Comparison of ENCODE assay signal across 1 cellular context in the genomic region with DNA sequence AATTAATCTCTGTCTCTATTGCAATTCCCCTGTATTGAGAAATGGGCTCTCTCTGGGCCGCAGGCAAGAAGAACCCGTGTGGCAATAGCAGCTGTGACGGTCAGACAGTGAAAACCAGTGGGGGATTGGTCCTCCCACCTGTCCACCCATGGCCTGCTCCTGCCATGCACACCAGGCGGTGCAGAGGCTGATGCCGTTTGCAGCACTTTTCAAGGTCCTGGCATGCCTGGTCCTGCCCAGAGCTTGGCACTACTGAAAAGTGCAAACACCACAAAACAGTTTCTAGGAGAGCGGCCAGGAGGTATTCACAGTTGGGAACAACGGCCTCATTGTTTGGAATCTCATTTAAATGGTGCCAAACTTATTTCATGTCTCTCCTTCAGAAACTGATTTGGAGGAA.
TF ChIP-seq lines count a peak whose summit lies in the region.

No MANE protein-coding gene starts in this region.

TF ChIP-seq in SK-N-SH, 30 proteins besides CTCF, POLR2A, EP300 and RAD21 (continued from another document):
- TF ChIP-seq IRF3 (IDR thresholded peaks at IDR 0.05; ENCODE audit: low read depth, low read length) (no peak), EZH2phosphoT487 (IDR thresholded peaks at IDR 0.05; ENCODE audit: borderline replicate concordance, low read depth) (no peak), GABPA (IDR thresholded peaks at IDR 0.05; ENCODE audit: low read depth) (no peak), RXRA (IDR thresholded peaks at IDR 0.05; ENCODE audit: borderline replicate concordance, low read depth) (no peak), CHD2 (IDR thresholded peaks at IDR 0.05; ENCODE audit: low read length, partially characterized antibody) (no peak), JUND (IDR thresholded peaks at IDR 0.05) (no peak), RFX5 (IDR thresholded peaks at IDR 0.05; ENCODE audit: low read length) (no peak), TEAD4 (IDR thresholded peaks at IDR 0.05; ENCODE audit: borderline replicate concordance, insufficient read depth) (no peak), ELF1 (IDR thresholded peaks at IDR 0.05) (no peak), TAF1 (IDR thresholded peaks at IDR 0.05; ENCODE audit: borderline replicate concordance, low read depth, low read length) (no peak), RCOR1 (IDR thresholded peaks at IDR 0.05; ENCODE audit: low read length) (no peak), POLR2AphosphoS5 (IDR thresholded peaks at IDR 0.05; ENCODE audit: low read depth, low read length) (no peak)
- TF ChIP-seq, protein P1, sequence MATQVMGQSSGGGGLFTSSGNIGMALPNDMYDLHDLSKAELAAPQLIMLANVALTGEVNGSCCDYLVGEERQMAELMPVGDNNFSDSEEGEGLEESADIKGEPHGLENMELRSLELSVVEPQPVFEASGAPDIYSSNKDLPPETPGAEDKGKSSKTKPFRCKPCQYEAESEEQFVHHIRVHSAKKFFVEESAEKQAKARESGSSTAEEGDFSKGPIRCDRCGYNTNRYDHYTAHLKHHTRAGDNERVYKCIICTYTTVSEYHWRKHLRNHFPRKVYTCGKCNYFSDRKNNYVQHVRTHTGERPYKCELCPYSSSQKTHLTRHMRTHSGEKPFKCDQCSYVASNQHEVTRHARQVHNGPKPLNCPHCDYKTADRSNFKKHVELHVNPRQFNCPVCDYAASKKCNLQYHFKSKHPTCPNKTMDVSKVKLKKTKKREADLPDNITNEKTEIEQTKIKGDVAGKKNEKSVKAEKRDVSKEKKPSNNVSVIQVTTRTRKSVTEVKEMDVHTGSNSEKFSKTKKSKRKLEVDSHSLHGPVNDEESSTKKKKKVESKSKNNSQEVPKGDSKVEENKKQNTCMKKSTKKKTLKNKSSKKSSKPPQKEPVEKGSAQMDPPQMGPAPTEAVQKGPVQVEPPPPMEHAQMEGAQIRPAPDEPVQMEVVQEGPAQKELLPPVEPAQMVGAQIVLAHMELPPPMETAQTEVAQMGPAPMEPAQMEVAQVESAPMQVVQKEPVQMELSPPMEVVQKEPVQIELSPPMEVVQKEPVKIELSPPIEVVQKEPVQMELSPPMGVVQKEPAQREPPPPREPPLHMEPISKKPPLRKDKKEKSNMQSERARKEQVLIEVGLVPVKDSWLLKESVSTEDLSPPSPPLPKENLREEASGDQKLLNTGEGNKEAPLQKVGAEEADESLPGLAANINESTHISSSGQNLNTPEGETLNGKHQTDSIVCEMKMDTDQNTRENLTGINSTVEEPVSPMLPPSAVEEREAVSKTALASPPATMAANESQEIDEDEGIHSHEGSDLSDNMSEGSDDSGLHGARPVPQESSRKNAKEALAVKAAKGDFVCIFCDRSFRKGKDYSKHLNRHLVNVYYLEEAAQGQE (IDR thresholded peaks at IDR 0.05; ENCODE audit: low read depth, low read length) = no peak
